ENCODE assay signal across 15 cellular contexts in the genomic region with DNA sequence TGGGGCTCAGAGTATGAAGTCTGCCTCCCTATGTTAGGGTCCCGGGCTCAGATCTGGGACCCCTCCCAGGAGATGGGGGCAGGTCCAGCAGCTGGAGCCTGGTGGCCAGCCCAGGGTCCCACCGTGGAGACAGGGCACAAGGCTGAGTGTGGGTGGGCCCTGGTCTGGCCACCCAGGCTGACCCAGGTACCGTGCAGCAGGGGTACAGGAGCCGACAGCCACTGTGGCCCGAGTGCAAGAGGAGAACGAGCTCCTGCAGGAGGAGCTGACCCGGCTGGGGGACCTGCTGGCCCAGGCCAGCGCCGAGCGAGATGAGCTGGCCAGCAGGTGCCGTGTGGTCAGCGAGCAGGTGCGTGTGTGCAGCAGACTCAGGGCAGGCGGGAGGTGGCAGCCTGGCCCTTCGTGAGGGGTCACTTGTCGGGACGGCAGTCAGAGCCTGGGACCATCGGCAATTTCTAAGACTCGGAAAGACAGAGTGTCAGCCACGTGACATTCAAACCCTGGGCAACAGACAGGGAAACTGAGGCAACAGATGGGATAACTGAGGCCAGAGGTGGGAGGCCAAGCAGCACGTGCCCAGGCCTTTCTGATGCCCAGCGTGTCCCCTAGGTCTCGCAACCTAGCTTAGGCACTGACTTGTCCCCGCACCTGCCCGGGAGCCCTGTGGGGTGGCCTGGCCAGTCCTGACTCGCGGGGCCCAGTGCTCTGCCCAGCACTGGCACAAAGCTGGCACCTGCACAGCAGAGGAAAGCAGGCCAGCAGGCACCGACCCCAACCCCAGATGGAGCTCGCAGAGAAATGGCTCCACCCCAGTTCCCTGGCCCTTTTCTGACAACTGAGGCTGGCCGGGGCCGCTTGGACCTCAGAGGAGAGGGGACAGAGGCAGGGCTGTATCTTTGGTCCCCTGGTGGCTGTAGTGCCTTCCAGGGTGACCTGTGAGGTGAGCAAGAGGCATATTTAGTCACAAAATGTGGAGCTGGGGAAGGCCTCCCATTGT. TPM values are rescaled to one million over a fixed set of nuclear protein-coding genes. Genes with fewer than 3 reads are reported as not detected.
DNase-seq lines count a peak whose midpoint lies in the region; ATAC-seq and TF ChIP-seq lines count a peak whose summit lies in the region.
"Had no signal": no experiment of that assay in that cellular context is flagged by ENCODE, and none has a peak within 500 bp of the region (broad histone marks: within the 10 kb centered on the region; RNA-seq: fewer than 3 reads in every experiment).

No MANE protein-coding gene starts in this region.

- 94 to 95% methylated on average over 31 of the region's 31 CpGs for WGBS in GM23248 (ENCODE audit: low coverage in 1 of 2, low lambda C conversion rate in 2 of 2, missing lambda C conversion rate in 2 of 2), 2 experiments
- 90% methylated on average over 29 of the region's 31 CpGs for WGBS in hepatocyte (ENCODE audit: low lambda C conversion rate, missing lambda C conversion rate)

- H4K20me1 ChIP-seq in GM23248 (ENCODE audit: insufficient read depth) (no peaks in the 10 kb centered on the region), hepatocyte (ENCODE audit: insufficient read depth, poor library complexity, severe bottlenecking) (no peaks in the 10 kb centered on the region)

- H3K27me3 Mint-ChIP-seq in activated CD4-positive, alpha-beta memory T cell treated with anti-CD3 and anti-CD28 coated beads, Interleukin-2, amount 10 ng/mL, durations not matched to agents 7 days and 5 days = peaks cover 5% of the 10 kb centered on the region

- no peaks in the 10 kb centered on the region for H3F3A ChIP-seq in GM23248 (ENCODE audit: insufficient read depth)

- H3K27me3 ChIP-seq in GM23248 (replicated peaks; ENCODE audit: insufficient read depth) (no peaks in the 10 kb centered on the region), hepatocyte (peaks cover 8% of the 10 kb centered on the region), skeletal muscle tissue (ENCODE audit: control insufficient read depth in 3 of 3, insufficient read depth in 3 of 3, low read length in 3 of 3) (peaks cover 0 to 13% (median 13%) of the 10 kb centered on the region in 3 donors)
- H3K27me3 ChIP-seq: brain microvascular endothelial cell had no signal

- H3K9me3 ChIP-seq in GM23248 (ENCODE audit: low read depth) = no peaks in the 10 kb centered on the region
- no peaks in the 10 kb centered on the region for H3K9me3 ChIP-seq in hepatocyte (ENCODE audit: low read depth)
- H3K9me3 ChIP-seq in skeletal muscle tissue (ENCODE audit: control insufficient read depth in 3 of 3, low read length in 3 of 3) = no peaks in the 10 kb centered on the region
- H3K9me3 ChIP-seq: prostate gland had no signal

- H3K9ac ChIP-seq in GM23248 (peak overlapping the region; percentile 84), skeletal muscle tissue (ENCODE audit: low read depth in 1 of 3, low read length in 3 of 3) (no peak overlapping the region)

- H3K36me3 Mint-ChIP-seq in activated CD4-positive, alpha-beta memory T cell treated with anti-CD3 and anti-CD28 coated beads, Interleukin-2, amount 10 ng/mL, durations not matched to agents 7 days and 5 days (ENCODE audit: low read depth) = no peaks in the 10 kb centered on the region

- no peak overlapping the region for H3K4me3 Mint-ChIP-seq in activated CD4-positive, alpha-beta memory T cell treated with anti-CD3 and anti-CD28 coated beads, Interleukin-2, amount 10 ng/mL, durations not matched to agents 7 days and 5 days

- H3K9me2 ChIP-seq in GM23248 (ENCODE audit: insufficient read depth) = no peaks in the 10 kb centered on the region
- no peaks in the 10 kb centered on the region for H3K9me2 ChIP-seq in hepatocyte (replicated peaks; ENCODE audit: insufficient read depth)

- H3K4me3 ChIP-seq in GM23248 = no peak overlapping the region
- H3K4me3 ChIP-seq in hepatocyte = no peak overlapping the region
- no peak overlapping the region for H3K4me3 ChIP-seq in skeletal muscle tissue (ENCODE audit: low read length in 3 of 3)
- H3K4me3 ChIP-seq: prostate gland, SK-N-MC had no signal

- CTCF ChIA-PET in activated CD4-positive, alpha-beta memory T cell treated with anti-CD3 and anti-CD28 coated beads, Interleukin-2, amount 10 ng/mL, durations not matched to agents 7 days and 5 days (lab: Charles Lee) = no interaction called here

- no peaks in the 10 kb centered on the region for H3K9me3 Mint-ChIP-seq in activated CD4-positive, alpha-beta memory T cell treated with anti-CD3 and anti-CD28 coated beads, Interleukin-2, amount 10 ng/mL, durations not matched to agents 7 days and 5 days

- no peaks in the 10 kb centered on the region for H3K4me1 Mint-ChIP-seq in activated CD4-positive, alpha-beta memory T cell treated with anti-CD3 and anti-CD28 coated beads, Interleukin-2, amount 10 ng/mL, durations not matched to agents 7 days and 5 days

- no peaks in the 10 kb centered on the region for H3K79me2 ChIP-seq in GM23248 (ENCODE audit: insufficient read depth)
- no peaks in the 10 kb centered on the region for H3K79me2 ChIP-seq in hepatocyte

- H2AFZ ChIP-seq in GM23248 (no peak overlapping the region), hepatocyte (no peak overlapping the region)

- DNase-seq in GM23248 = no peak
- peak; percentile 11 for DNase-seq in activated CD4-positive, alpha-beta memory T cell treated with anti-CD3 and anti-CD28 coated beads, Interleukin-2, amount 10 ng/mL, durations not matched to agents 7 days and 5 days
- peak; percentile 4 for DNase-seq in hepatocyte (ENCODE audit: low spot score)
- no peak for DNase-seq in DMS79 (lab: John Stamatoyannopoulos, UW)
- DNase-seq: activated CD4-positive, alpha-beta T cell treated with anti-CD3 and anti-CD28 coated beads, Interleukin-2, amount 50 U/mL, for 48 hours; brain microvascular endothelial cell; DMS79 treated with DMSO at 0.1 percent for 48 hours; NCI-H345 had no signal

- H3K27ac ChIP-seq in GM23248 = peak overlapping the region; percentile 97
- no peak overlapping the region for H3K27ac ChIP-seq in hepatocyte
- H3K27ac ChIP-seq in skeletal muscle tissue (ENCODE audit: low read depth, low read length) = peak overlapping the region; percentile 65
- H3K27ac ChIP-seq: prostate gland had no signal

- peaks cover 27% of the 10 kb centered on the region for H3K4me1 ChIP-seq in GM23248 (ENCODE audit: insufficient read depth)
- peaks cover 11% of the 10 kb centered on the region for H3K4me1 ChIP-seq in hepatocyte (ENCODE audit: insufficient read depth)
- H3K4me1 ChIP-seq in skeletal muscle tissue (ENCODE audit: control insufficient read depth in 3 of 3, insufficient read depth in 3 of 3, low read length in 3 of 3) = peaks cover 7 to 18% (median 13%) of the 10 kb centered on the region in 3 donors
- H3K4me1 ChIP-seq: prostate gland had no signal

- POLR2A ChIA-PET in activated CD4-positive, alpha-beta memory T cell treated with anti-CD3 and anti-CD28 coated beads, Interleukin-2, amount 10 ng/mL, durations not matched to agents 7 days and 5 days (lab: Charles Lee) = no interaction called here

- H3K36me3 ChIP-seq in GM23248 (ENCODE audit: low read depth) (no peaks in the 10 kb centered on the region), hepatocyte (replicated peaks; ENCODE audit: insufficient read depth, low read depth) (no peaks in the 10 kb centered on the region), skeletal muscle tissue (ENCODE audit: control insufficient read depth in 3 of 3, insufficient read depth in 3 of 3, low read length in 3 of 3) (no peaks in the 10 kb centered on the region)
- H3K36me3 ChIP-seq: brain microvascular endothelial cell, prostate gland had no signal

- in situ Hi-C loops in GM23248 (cut with MboI) = no loop called here

- ATAC-seq in GM19452 (IDR thresholded peaks at IDR 0.05; ENCODE audit: unreplicated experiment) (no peak), GM21717 (IDR thresholded peaks at IDR 0.05; ENCODE audit: unreplicated experiment) (no peak)

- H3K27ac Mint-ChIP-seq in activated CD4-positive, alpha-beta memory T cell treated with anti-CD3 and anti-CD28 coated beads, Interleukin-2, amount 10 ng/mL, durations not matched to agents 7 days and 5 days = no peak overlapping the region

- H3K4me2 ChIP-seq in GM23248 (ENCODE audit: unreplicated experiment) = peak overlapping the region; percentile 70
- no peak overlapping the region for H3K4me2 ChIP-seq in hepatocyte

- no peak for TF ChIP-seq CTCF in hepatocyte (IDR thresholded peaks at IDR 0.05; ENCODE audit: poor library complexity)

RNA-seq across cellular contexts. Expression of a gene that starts 13.9 kb away (rescaled TPM):
- total RNA-seq in GM23248 (2014; rRNA removed; shearing (Covaris generic)) = under 0.01 and 2.4 TPM in 2 replicates
- polyA plus RNA-seq in GM23248 (2016; fragmentation: Nextera tagmentation; extraction: Ambion mirVana) (not detected in 2 replicates), hepatocyte (0.04 and 0.13 TPM in 2 replicates)
- total RNA-seq in activated CD4-positive, alpha-beta memory T cell treated with anti-CD3 and anti-CD28 coated beads, Interleukin-2, amount 10 ng/mL, durations not matched to agents 7 days and 5 days = not detected
- total RNA-seq in hepatocyte (0.10 and 0.20 TPM in 2 replicates), skeletal muscle tissue (under 0.01 TPM)
- total RNA-seq: kidney epithelial cell had no signal

RNA-seq across cellular contexts. Expression of a gene that starts 24.1 kb away (rescaled TPM):
- not detected in 2 replicates for total RNA-seq in GM23248 (2014; rRNA removed; shearing (Covaris generic))
- polyA plus RNA-seq in GM23248 (2016; fragmentation: Nextera tagmentation; extraction: Ambion mirVana) = not detected in 2 replicates
- total RNA-seq in activated CD4-positive, alpha-beta memory T cell treated with anti-CD3 and anti-CD28 coated beads, Interleukin-2, amount 10 ng/mL, durations not matched to agents 7 days and 5 days = not detected
- 13.5 and 34.5 TPM in 2 replicates for total RNA-seq in hepatocyte
- polyA plus RNA-seq in hepatocyte = 11.5 and 13.1 TPM in 2 replicates
- not detected for total RNA-seq in skeletal muscle tissue
- total RNA-seq: LHCN-M2 had no signal

RNA-seq across cellular contexts. Expression of a gene that starts 51.5 kb away (rescaled TPM):
- not detected in 2 replicates for total RNA-seq in GM23248 (2014; rRNA removed; shearing (Covaris generic))
- not detected in 2 replicates for polyA plus RNA-seq in GM23248 (2016; fragmentation: Nextera tagmentation; extraction: Ambion mirVana)
- not detected for total RNA-seq in activated CD4-positive, alpha-beta memory T cell treated with anti-CD3 and anti-CD28 coated beads, Interleukin-2, amount 10 ng/mL, durations not matched to agents 7 days and 5 days
- 69.6 and 90.8 TPM in 2 replicates for total RNA-seq in hepatocyte
- 157 and 169 TPM in 2 replicates for polyA plus RNA-seq in hepatocyte
- not detected for total RNA-seq in skeletal muscle tissue
- total RNA-seq: LHCN-M2, prostate gland had no signal

Comparison
In these comparisons a context has a peak if more than half of its experiments do, and no peak if none do; other contexts are left out.
1. DNase-seq: peak in activated CD4-positive, alpha-beta memory T cell treated with anti-CD3 and anti-CD28 coated beads, Interleukin-2, amount 10 ng/mL, durations not matched to agents 7 days and 5 days (single experiment) and hepatocyte (single experiment); none in GM23248 (single experiment) and DMS79 (single experiment).
2. RNA of a gene that starts 24.1 kb away (total RNA-seq): 13.5 to 34.5 TPM in hepatocyte; not detected in GM23248, not detected in activated CD4-positive, alpha-beta memory T cell treated with anti-CD3 and anti-CD28 coated beads, Interleukin-2, amount 10 ng/mL, durations not matched to agents 7 days and 5 days and not detected in skeletal muscle tissue (single experiment); every median in the first group is over 10 times any median in the second.
3. RNA of a gene that starts 51.5 kb away (total RNA-seq): 69.6 to 90.8 TPM in hepatocyte; not detected in GM23248, not detected in activated CD4-positive, alpha-beta memory T cell treated with anti-CD3 and anti-CD28 coated beads, Interleukin-2, amount 10 ng/mL, durations not matched to agents 7 days and 5 days and not detected in skeletal muscle tissue (single experiment); every median in the first group is over 10 times any median in the second.